In the genomic region with DNA sequence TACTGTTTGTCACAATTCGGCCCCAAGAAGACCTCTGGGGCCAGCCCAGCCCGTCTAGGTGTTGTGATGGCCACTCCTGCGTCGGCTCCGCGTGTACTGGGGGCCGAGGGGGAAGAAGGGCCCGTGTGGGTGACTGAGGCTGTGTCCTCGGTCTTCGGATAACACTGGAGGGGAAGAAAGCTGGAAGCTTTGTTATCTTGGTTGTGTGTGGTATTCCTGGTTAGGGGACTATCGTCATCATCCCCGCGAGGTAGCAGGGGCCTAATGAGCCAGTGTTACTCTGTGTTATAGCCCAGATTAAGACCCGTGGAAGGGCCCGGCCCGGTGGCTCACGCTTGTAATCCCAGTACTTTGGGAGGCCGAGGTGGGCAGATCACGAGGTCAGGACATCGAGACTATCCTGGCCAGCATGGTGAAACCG, we compare ENCODE assay signal across 8 cellular contexts. TPM values are rescaled to one million over a fixed set of nuclear protein-coding genes. Genes with fewer than 3 reads are reported as not detected.
DNase-seq lines count a peak whose midpoint lies in the region; ATAC-seq and TF ChIP-seq lines count a peak whose summit lies in the region.

No MANE protein-coding gene starts in this region.

- intact Hi-C loops in mucosa of descending colon (cut with DNase I, micrococcal nuclease) = no loop called here

- H3K9me3 ChIP-seq in AG04450 (ENCODE audit: control insufficient read depth, insufficient read depth, low read length) (no peaks in the 10 kb centered on the region; the same call in 1 of the 2 replicates), mucosa of descending colon (no peaks in the 10 kb centered on the region)

- CTCF ChIA-PET in AG04450 (lab: Charles Lee) (interaction anchor here (2.8 kb wide), 1 partner anchor 65 kb away, joined by 11 read pairs; no protein-coding TSS in a partner anchor), GM10248 (lab: Yijun Ruan, JAX) (no interaction called here)

- H3K27ac ChIP-seq in AG04450 (ENCODE audit: low read depth, low read length) (peak overlapping the region; percentile 70), caudate nucleus (ENCODE audit: low read depth, low read length) (peak overlapping the region; percentile 67)

- DNase-seq in AG04450 (ENCODE audit: low read depth, low spot score) = no peak
- no peak for DNase-seq in LNCaP clone FGC (ENCODE audit: low read depth)
- DNase-seq in caudate nucleus (lab: John Stamatoyannopoulos, UW) = no peak
- DNase-seq in mucosa of descending colon = peak in 1 of 3 donors; percentile 50
- DNase-seq in GM10248 (ENCODE audit: extremely low spot score) = no peak
- DNase-seq in cerebellar cortex (ENCODE audit: low spot score) = no peak
- no peak for DNase-seq in ecto neural progenitor cell (ENCODE audit: low spot score)

- H3K27me3 ChIP-seq in AG04450 (ENCODE audit: control insufficient read depth, insufficient read depth, low read length) = no peaks in the 10 kb centered on the region

- peaks cover 4% of the 10 kb centered on the region for H3K4me1 ChIP-seq in mucosa of descending colon (ENCODE audit: low read depth)

- peak overlapping the region; percentile 86 for H3K4me3 ChIP-seq in AG04450 (ENCODE audit: low read depth, low read length)
- H3K4me3 ChIP-seq in LNCaP clone FGC (ENCODE audit: low read depth, low read length) = peak overlapping the region; percentile 89
- peak overlapping the region; percentile 63 for H3K4me3 ChIP-seq in mucosa of descending colon

- no peak for TF ChIP-seq CTCF in AG04450 (IDR thresholded peaks at IDR 0.05; ENCODE audit: low read depth, low read length)
- no peak for TF ChIP-seq CTCF in LNCaP clone FGC (IDR thresholded peaks at IDR 0.05; ENCODE audit: control insufficient read depth, extremely low read depth, insufficient read depth)
- TF ChIP-seq CTCF in mucosa of descending colon (IDR thresholded peaks at IDR 0.05) = no peak
- TF ChIP-seq CTCF in GM10248 (IDR thresholded peaks at IDR 0.05; ENCODE audit: control extremely low read depth, extremely low read depth, low read depth, missing control alignments) = no peak

- peaks cover 12% of the 10 kb centered on the region for H3K36me3 ChIP-seq in mucosa of descending colon (ENCODE audit: low read depth)

- ATAC-seq in mucosa of descending colon = no peak
- no peak for ATAC-seq in GM18861 (IDR thresholded peaks at IDR 0.05; ENCODE audit: unreplicated experiment)

- POLR2A ChIA-PET in AG04450 (lab: Yijun Ruan, JAX) (no interaction called here), GM10248 (lab: Yijun Ruan, JAX) (no interaction called here)

RNA-seq across cellular contexts. Expression of a gene that starts 0.9 kb away (rescaled TPM):
- polyA plus RNA-seq in AG04450 (2011; rRNA removed) = 36.1 and 40.2 TPM in 2 replicates
- polyA minus RNA-seq in AG04450 (2011; rRNA and poly(A)+ RNA removed) = 34.9 and 45.7 TPM in 2 replicates
- total RNA-seq in mucosa of descending colon = 10 to 100 TPM; 43.6 to 52.7 (median 45.6) TPM

RNA-seq across cellular contexts. Expression of a gene that starts 15.7 kb away (rescaled TPM):
- 3.0 and 3.1 TPM in 2 replicates for polyA plus RNA-seq in AG04450 (2011; rRNA removed)
- 2.0 and 3.0 TPM in 2 replicates for polyA minus RNA-seq in AG04450 (2011; rRNA and poly(A)+ RNA removed)
- 1 to 10 TPM; 7.5 to 9.3 (median 8.3) TPM for total RNA-seq in mucosa of descending colon

RNA-seq across cellular contexts. Expression of a gene that starts 21.7 kb away (rescaled TPM):
- polyA plus RNA-seq in AG04450 (2011; rRNA removed) = 56.6 and 60.9 TPM in 2 replicates
- polyA minus RNA-seq in AG04450 (2011; rRNA and poly(A)+ RNA removed) = 38.7 and 43.0 TPM in 2 replicates
- 100 to 1,000 TPM in 2 of 3 donors, 10 to 100 TPM in 1; 97.7 to 180 (median 151) TPM for total RNA-seq in mucosa of descending colon

RNA-seq across cellular contexts. Expression of a gene that starts 29.6 kb away (rescaled TPM):
- polyA plus RNA-seq in AG04450 (2011; rRNA removed) = 1.1 and 1.2 TPM in 2 replicates
- 1.4 and 1.6 TPM in 2 replicates for polyA minus RNA-seq in AG04450 (2011; rRNA and poly(A)+ RNA removed)
- total RNA-seq in mucosa of descending colon = under 1 TPM in 1 of 3 donors, not detected in 2; 0.25 TPM

RNA-seq across cellular contexts. Expression of a gene that starts 37.0 kb away (rescaled TPM):
- polyA plus RNA-seq in AG04450 (2011; rRNA removed) = 17.8 and 24.3 TPM in 2 replicates
- 3.2 and 5.7 TPM in 2 replicates for polyA minus RNA-seq in AG04450 (2011; rRNA and poly(A)+ RNA removed)
- 10 to 100 TPM; 13.5 to 22.2 (median 18.8) TPM for total RNA-seq in mucosa of descending colon
